In genomic region chr1:248306740-248307139, GRCh38 we compare ENCODE assay signal across 2 cellular contexts. TPM values are rescaled to one million over a fixed set of nuclear protein-coding genes. Genes with fewer than 3 reads are reported as not detected.
"Had no signal": no experiment of that assay in that cellular context is flagged by ENCODE, and none has a peak within 500 bp of the region (broad histone marks: within the 10 kb centered on the region; RNA-seq: fewer than 3 reads in every experiment).

No MANE protein-coding gene starts in this region.

RNA-seq across cellular contexts. Expression of gene OR2T12, which starts 3.5 kb away (rescaled TPM):
- total RNA-seq: G401, GM12878 had no signal
- polyA plus RNA-seq: GM12878 had no signal

RNA-seq across cellular contexts. Expression of gene OR2M7, which starts 17.6 kb away (rescaled TPM):
- total RNA-seq: G401, GM12878 had no signal
- polyA plus RNA-seq: GM12878 had no signal

RNA-seq across cellular contexts. Expression of gene OR2T33, which starts 29.0 kb away (rescaled TPM):
- total RNA-seq: G401, GM12878 had no signal
- polyA plus RNA-seq: GM12878 had no signal

RNA-seq across cellular contexts. Expression of gene OR14C36, which starts 41.8 kb away (rescaled TPM):
- total RNA-seq: G401, GM12878 had no signal
- polyA plus RNA-seq: GM12878 had no signal

RNA-seq across cellular contexts. Expression of gene OR2T4, which starts 54.7 kb away (rescaled TPM):
- total RNA-seq: G401 had no signal
